ENCODE assay signal across 1 cellular context in the genomic region with DNA sequence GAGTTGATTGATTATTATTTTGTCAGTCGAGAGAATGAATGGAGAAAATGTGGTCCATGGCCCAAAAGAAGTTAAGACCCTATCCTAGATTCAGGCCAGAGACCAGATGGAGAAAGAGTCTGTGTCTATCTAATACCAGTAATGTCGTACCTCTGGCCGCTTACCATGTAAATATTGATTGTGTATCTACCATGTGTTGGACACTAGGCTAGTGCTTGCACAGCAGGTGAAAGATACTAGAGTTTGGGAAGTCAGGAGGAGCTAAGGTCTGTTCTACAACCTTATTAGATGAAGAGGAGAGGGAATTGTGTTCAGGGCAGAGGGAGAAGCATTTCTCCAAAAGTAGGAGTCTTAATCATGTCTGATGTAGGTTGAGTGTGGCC.
TF ChIP-seq lines count a peak whose summit lies in the region.

No MANE protein-coding gene starts in this region.

TF ChIP-seq in GM12878, 131 proteins besides CTCF, POLR2A, EP300 and RAD21:
- no peak for TF ChIP-seq ZNF274 (IDR thresholded peaks at IDR 0.05; ENCODE audit: insufficient read depth, insufficient read length)
- TF ChIP-seq, protein P1, sequence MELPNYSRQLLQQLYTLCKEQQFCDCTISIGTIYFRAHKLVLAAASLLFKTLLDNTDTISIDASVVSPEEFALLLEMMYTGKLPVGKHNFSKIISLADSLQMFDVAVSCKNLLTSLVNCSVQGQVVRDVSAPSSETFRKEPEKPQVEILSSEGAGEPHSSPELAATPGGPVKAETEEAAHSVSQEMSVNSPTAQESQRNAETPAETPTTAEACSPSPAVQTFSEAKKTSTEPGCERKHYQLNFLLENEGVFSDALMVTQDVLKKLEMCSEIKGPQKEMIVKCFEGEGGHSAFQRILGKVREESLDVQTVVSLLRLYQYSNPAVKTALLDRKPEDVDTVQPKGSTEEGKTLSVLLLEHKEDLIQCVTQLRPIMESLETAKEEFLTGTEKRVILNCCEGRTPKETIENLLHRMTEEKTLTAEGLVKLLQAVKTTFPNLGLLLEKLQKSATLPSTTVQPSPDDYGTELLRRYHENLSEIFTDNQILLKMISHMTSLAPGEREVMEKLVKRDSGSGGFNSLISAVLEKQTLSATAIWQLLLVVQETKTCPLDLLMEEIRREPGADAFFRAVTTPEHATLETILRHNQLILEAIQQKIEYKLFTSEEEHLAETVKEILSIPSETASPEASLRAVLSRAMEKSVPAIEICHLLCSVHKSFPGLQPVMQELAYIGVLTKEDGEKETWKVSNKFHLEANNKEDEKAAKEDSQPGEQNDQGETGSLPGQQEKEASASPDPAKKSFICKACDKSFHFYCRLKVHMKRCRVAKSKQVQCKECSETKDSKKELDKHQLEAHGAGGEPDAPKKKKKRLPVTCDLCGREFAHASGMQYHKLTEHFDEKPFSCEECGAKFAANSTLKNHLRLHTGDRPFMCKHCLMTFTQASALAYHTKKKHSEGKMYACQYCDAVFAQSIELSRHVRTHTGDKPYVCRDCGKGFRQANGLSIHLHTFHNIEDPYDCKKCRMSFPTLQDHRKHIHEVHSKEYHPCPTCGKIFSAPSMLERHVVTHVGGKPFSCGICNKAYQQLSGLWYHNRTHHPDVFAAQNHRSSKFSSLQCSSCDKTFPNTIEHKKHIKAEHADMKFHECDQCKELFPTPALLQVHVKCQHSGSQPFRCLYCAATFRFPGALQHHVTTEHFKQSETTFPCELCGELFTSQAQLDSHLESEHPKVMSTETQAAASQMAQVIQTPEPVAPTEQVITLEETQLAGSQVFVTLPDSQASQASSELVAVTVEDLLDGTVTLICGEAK (IDR thresholded peaks at IDR 0.05; ENCODE audit: borderline replicate concordance), result no peak
- no peak for TF ChIP-seq SREBF2 (IDR thresholded peaks at IDR 0.05; ENCODE audit: low read length)
- TF ChIP-seq TAF1 (IDR thresholded peaks at IDR 0.05; ENCODE audit: borderline replicate concordance, low read depth, low read length), result no peak
- TF ChIP-seq EZH2 (IDR thresholded peaks at IDR 0.05; ENCODE audit: borderline replicate concordance, control insufficient read depth, low read depth, low read length), result no peak
- no peak for TF ChIP-seq BACH1 (IDR thresholded peaks at IDR 0.05; ENCODE audit: borderline replicate concordance)
- no peak for TF ChIP-seq FOXK2 (IDR thresholded peaks at IDR 0.05)
- TF ChIP-seq HCFC1 (IDR thresholded peaks at IDR 0.05; ENCODE audit: low read length), result no peak
- TF ChIP-seq SMAD1 (IDR thresholded peaks at IDR 0.05; ENCODE audit: low read depth, partially characterized antibody), result no peak
- TF ChIP-seq MYB (IDR thresholded peaks at IDR 0.05; ENCODE audit: borderline replicate concordance, low read depth, low read length), result no peak
- no peak for TF ChIP-seq SPI1 (IDR thresholded peaks at IDR 0.05; ENCODE audit: borderline replicate concordance, insufficient read depth, low read depth, low read length)
- TF ChIP-seq SREBF1 (IDR thresholded peaks at IDR 0.05; ENCODE audit: low read length), result no peak
- TF ChIP-seq, protein P2, sequence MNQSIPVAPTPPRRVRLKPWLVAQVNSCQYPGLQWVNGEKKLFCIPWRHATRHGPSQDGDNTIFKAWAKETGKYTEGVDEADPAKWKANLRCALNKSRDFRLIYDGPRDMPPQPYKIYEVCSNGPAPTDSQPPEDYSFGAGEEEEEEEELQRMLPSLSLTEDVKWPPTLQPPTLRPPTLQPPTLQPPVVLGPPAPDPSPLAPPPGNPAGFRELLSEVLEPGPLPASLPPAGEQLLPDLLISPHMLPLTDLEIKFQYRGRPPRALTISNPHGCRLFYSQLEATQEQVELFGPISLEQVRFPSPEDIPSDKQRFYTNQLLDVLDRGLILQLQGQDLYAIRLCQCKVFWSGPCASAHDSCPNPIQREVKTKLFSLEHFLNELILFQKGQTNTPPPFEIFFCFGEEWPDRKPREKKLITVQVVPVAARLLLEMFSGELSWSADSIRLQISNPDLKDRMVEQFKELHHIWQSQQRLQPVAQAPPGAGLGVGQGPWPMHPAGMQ (IDR thresholded peaks at IDR 0.05; ENCODE audit: borderline replicate concordance), result no peak
- TF ChIP-seq SIN3A (IDR thresholded peaks at IDR 0.05; ENCODE audit: low read depth, low read length), result no peak
- no peak for TF ChIP-seq POLR2AphosphoS2 (IDR thresholded peaks at IDR 0.05; ENCODE audit: low read depth, low read length)
- TF ChIP-seq JUNB (IDR thresholded peaks at IDR 0.05), result no peak
- no peak for TF ChIP-seq RUNX3 (IDR thresholded peaks at IDR 0.05; ENCODE audit: low read length)
- TF ChIP-seq NFXL1 (IDR thresholded peaks at IDR 0.05; ENCODE audit: borderline replicate concordance), result no peak
- TF ChIP-seq SUZ12 (IDR thresholded peaks at IDR 0.05; ENCODE audit: unreplicated experiment), result no peak
